In genomic region chr19:12636631-12637030, GRCh38 we compare ENCODE assay signal across 24 cellular contexts.
"Had no signal": no experiment of that assay in that cellular context is flagged by ENCODE, and none has a peak within 500 bp of the region (broad histone marks: within the 10 kb centered on the region; RNA-seq: fewer than 3 reads in every experiment).

No MANE protein-coding gene starts in this region.

- H3K27ac ChIP-seq: SJSA1 had no signal

- H3K27me3 ChIP-seq: SJSA1 had no signal

- DNase-seq: activated B cell treated with CpG ODN at 0.5 μM for 24 hours; activated CD4-positive, alpha-beta memory T cell treated with anti-CD3 and anti-CD28 coated beads, Interleukin-2, amount 10 ng/mL, durations not matched to agents 7 days and 5 days; activated CD4-positive, alpha-beta T cell treated with anti-CD3 and anti-CD28 coated beads, Interleukin-2, amount 50 U/mL, for 1 hour; activated gamma-delta T cell treated with Interleukin-2 at 50 U/mL for 16 hours; activated naive CD4-positive, alpha-beta T cell treated with anti-CD3 and anti-CD28 coated beads, Interleukin-2, amount 10 ng/mL, durations not matched to agents 7 days and 5 days; activated naive CD8-positive, alpha-beta T cell treated with anti-CD3 and anti-CD28 coated beads for 36 hours; activated T-cell treated with anti-CD3 and anti-CD28 coated beads, Interleukin-2, amount 50 U/mL, for 72 hours; anterior cingulate cortex; caudate nucleus; IMR-90; Kasumi-1; KBM-7; NCI-H1048; NCI-H1694; NCI-H2029; NCI-H2107; NCI-H2171 treated with DMSO at 0.1 percent for 48 hours; NCI-H226; PC-3; SHP77; SW 1271 had no signal

- H3K4me3 ChIP-seq: SJSA1 had no signal

- FAIRE-seq: RCC 7860 had no signal

- ATAC-seq: activated T-cell treated with anti-CD3 and anti-CD28 coated beads, Interleukin-2, amount 50 U/mL, for 72 hours; PC-3; SK-N-SH treated with all-trans-retinoic acid at 6 μM for 48 hours had no signal
